ENCODE assay signal across 21 cellular contexts in the genomic region with DNA sequence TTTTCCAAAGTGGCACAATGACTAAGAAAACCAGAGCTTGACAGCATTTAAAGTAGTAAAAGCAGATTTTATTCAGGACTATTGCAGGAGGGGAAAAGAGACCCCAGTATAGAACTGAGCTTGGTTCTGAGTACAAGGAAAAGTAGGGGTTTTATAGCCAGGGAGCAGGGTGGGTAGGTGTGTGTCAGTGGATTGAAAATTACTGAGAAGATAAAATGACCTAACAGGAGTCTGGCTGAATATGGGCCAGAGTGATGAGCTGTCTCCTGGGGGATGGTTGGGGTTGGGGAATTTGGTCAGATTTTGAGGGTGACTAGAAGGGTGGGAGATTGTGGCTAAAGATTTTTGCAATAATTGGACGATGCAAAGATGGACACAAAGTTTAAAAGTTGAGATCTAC.
"Had no signal": no experiment of that assay in that cellular context is flagged by ENCODE, and none has a peak within 500 bp of the region (broad histone marks: within the 10 kb centered on the region; RNA-seq: fewer than 3 reads in every experiment).

No MANE protein-coding gene starts in this region.

- H3K4me3 Mint-ChIP-seq: activated naive CD4-positive, alpha-beta T cell treated with anti-CD3 and anti-CD28 coated beads for 36 hours; activated naive CD8-positive, alpha-beta T cell treated with anti-CD3 and anti-CD28 coated beads, Interleukin-2, amount 50 U/mL, for 24 hours; natural killer cell; type B pancreatic cell had no signal

- H3K27me3 Mint-ChIP-seq: activated naive CD8-positive, alpha-beta T cell treated with anti-CD3 and anti-CD28 coated beads, Interleukin-2, amount 50 U/mL, for 24 hours; type B pancreatic cell had no signal

- H3K36me3 Mint-ChIP-seq: natural killer cell, type B pancreatic cell had no signal

- H3K27ac Mint-ChIP-seq: activated naive CD4-positive, alpha-beta T cell treated with anti-CD3 and anti-CD28 coated beads for 36 hours; activated naive CD8-positive, alpha-beta T cell treated with anti-CD3 and anti-CD28 coated beads, Interleukin-2, amount 50 U/mL, for 24 hours; activated T-helper 2 cell treated with anti-CD3 and anti-CD28 coated beads, Interferon-gamma antibody, Interleukin-2, Interleukin-4, amounts not matched to agents 10 μg/mL and 5 μg/mL and 100 μg/mL, durations not matched to agents 14 hours and 24 hours and 36 hours; progenitor cell of endocrine pancreas; type B pancreatic cell had no signal

- ATAC-seq: activated CD4-positive, CD25-positive, alpha-beta regulatory T cell treated with anti-CD3 and anti-CD28 coated beads, Interleukin-2, amount 50 U/mL, for 24 hours; activated naive CD8-positive, alpha-beta T cell treated with anti-CD3 and anti-CD28 coated beads, Interleukin-2, amount 50 U/mL, for 24 hours; stimulated activated naive CD8-positive, alpha-beta T cell treated with anti-CD3 and anti-CD28 coated beads, Interleukin-15, Interleukin-2, amounts not matched to agents 100 U/mL and 50 U/mL, for 24 hours had no signal

- H3K36me3 ChIP-seq: colonic mucosa, right atrium auricular region had no signal

- H3K4me3 ChIP-seq: colonic mucosa, right atrium auricular region had no signal

- H3K9me3 Mint-ChIP-seq: activated naive CD4-positive, alpha-beta T cell treated with anti-CD3 and anti-CD28 coated beads for 36 hours; activated naive CD8-positive, alpha-beta T cell treated with anti-CD3 and anti-CD28 coated beads, Interleukin-2, amount 50 U/mL, for 24 hours; activated T-helper 2 cell treated with anti-CD3 and anti-CD28 coated beads, Interferon-gamma antibody, Interleukin-2, Interleukin-4, amounts not matched to agents 10 μg/mL and 5 μg/mL and 100 μg/mL, durations not matched to agents 14 hours and 24 hours and 36 hours; natural killer cell; type B pancreatic cell had no signal

- H3K27me3 ChIP-seq: colonic mucosa, right atrium auricular region had no signal

- DNase-seq: activated CD4-positive, alpha-beta T cell treated with anti-CD3 and anti-CD28 coated beads, Interleukin-2, amount 50 U/mL, for 1 hour; activated naive CD4-positive, alpha-beta T cell treated with anti-CD3 and anti-CD28 coated beads for 36 hours; activated naive CD8-positive, alpha-beta T cell treated with anti-CD3 and anti-CD28 coated beads, Interleukin-2, amount 50 U/mL, for 24 hours; aorta; colonic mucosa; foreskin fibroblast; glutamatergic neuron; hypothalamus; kidney glomerular epithelial cell; mesendoderm; natural killer cell; nucleus accumbens; small intestine; stimulated activated CD4-positive, alpha-beta T cell treated with anti-CD3 and anti-CD28 coated beads, Interleukin-4, amount 100 ng/mL, for 4 hours; stimulated activated CD8-positive, alpha-beta memory T cell treated with anti-CD3 and anti-CD28 coated beads, Interleukin-4, amount 100 ng/mL, for 48 hours; stimulated activated naive CD8-positive, alpha-beta T cell treated with anti-CD3 and anti-CD28 coated beads, Interleukin-15, Interleukin-2, amounts not matched to agents 100 U/mL and 50 U/mL, for 24 hours had no signal

- H3K27ac ChIP-seq: colonic mucosa, right atrium auricular region had no signal

- H3K4me1 ChIP-seq: colonic mucosa had no signal
